ENCODE assay signal across 2 cellular contexts in genomic region chr3:48524970-48525369, GRCh38.
TF ChIP-seq lines count a peak whose summit lies in the region.

No MANE protein-coding gene starts in this region.

TF ChIP-seq in GM23338, 12 proteins besides CTCF, POLR2A, EP300 and RAD21:
- TF ChIP-seq ZNF114 (CRISPR knock-in tag; IDR thresholded peaks at IDR 0.05) (no peak), CREB1 (CRISPR knock-in tag; IDR thresholded peaks at IDR 0.05; ENCODE audit: low read depth) (no peak), ETS1 (IDR thresholded peaks at IDR 0.05) (no peak), REST (IDR thresholded peaks at IDR 0.05; ENCODE audit: unreplicated experiment) (no peak), POLR2AphosphoS5 (IDR thresholded peaks at IDR 0.05; ENCODE audit: low read depth) (no peak)

TF ChIP-seq in K562, 482 proteins besides CTCF, POLR2A, EP300 and RAD21:
- no peak for TF ChIP-seq PCBP2 (IDR thresholded peaks at IDR 0.05; ENCODE audit: low read depth, low read length, poor library complexity, severe bottlenecking)
- TF ChIP-seq POLR2G (IDR thresholded peaks at IDR 0.05; ENCODE audit: low read depth, low read length) = 0 out of 2 replicates have a peak, but pooled peaks have one; percentile 38
